Comparison of ENCODE assay signal across 23 cellular contexts in the genomic region with DNA sequence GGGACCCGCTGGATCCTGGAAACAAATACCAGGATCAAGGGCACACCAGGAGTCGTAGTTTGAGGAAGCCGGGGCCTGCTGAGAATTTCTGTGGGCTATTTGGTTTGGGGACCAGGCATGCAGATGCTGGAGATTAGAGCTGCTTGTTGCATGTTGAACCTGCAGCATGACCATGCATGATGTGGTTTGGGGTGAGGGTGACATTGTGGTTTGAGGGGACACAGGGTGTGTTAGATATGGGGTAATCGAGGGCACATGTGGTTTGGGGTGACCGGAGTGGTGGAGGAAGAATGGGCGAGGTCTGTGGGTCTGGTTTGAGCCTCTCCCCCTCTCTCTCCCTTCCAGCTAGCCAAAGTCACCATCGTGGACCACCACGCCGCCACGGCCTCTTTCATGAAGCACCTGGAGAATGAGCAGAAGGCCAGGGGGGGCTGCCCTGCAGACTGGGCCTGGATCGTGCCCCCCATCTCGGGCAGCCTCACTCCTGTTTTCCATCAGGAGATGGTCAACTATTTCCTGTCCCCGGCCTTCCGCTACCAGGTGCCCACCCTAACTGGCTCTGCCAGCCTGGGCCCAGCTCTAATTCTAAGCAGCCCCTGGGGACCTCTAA. TPM values are rescaled to one million over a fixed set of nuclear protein-coding genes. Genes with fewer than 3 reads are reported as not detected.
"Had no signal": no experiment of that assay in that cellular context is flagged by ENCODE, and none has a peak within 500 bp of the region (broad histone marks: within the 10 kb centered on the region; RNA-seq: fewer than 3 reads in every experiment).

No MANE protein-coding gene starts in this region.

- H3K27me3 ChIP-seq: adrenal gland, MG63 had no signal

- H3K4me1 ChIP-seq: adrenal gland had no signal

- ATAC-seq: activated T-cell treated with anti-CD3 and anti-CD28 coated beads, Interleukin-2, amount 50 U/mL, for 4 hours; PC-3 had no signal

- DNase-seq: activated CD4-positive, alpha-beta memory T cell treated with anti-CD3 and anti-CD28 coated beads for 36 hours; activated CD4-positive, alpha-beta T cell treated with anti-CD3 and anti-CD28 coated beads, Interleukin-2, amount 10 ng/mL, durations not matched to agents 7 days and 5 days; activated CD4-positive, CD25-positive, alpha-beta regulatory T cell; activated CD8-positive, alpha-beta memory T cell treated with anti-CD3 and anti-CD28 coated beads for 24 hours; activated gamma-delta T cell; activated naive CD4-positive, alpha-beta T cell treated with anti-CD3 and anti-CD28 coated beads, Interleukin-2, amount 50 U/mL, for 16 hours; activated naive CD8-positive, alpha-beta T cell treated with anti-CD3 and anti-CD28 coated beads, Interleukin-2, amount 10 ng/mL, durations not matched to agents 7 days and 5 days; activated T-cell treated with anti-CD3 and anti-CD28 coated beads, Interleukin-2, amount 50 U/mL, for 4 hours; adrenal gland; anterior cingulate cortex; cerebellar nuclear complex; MG63; NCI-H1105 treated with DMSO at 0.1 percent for 48 hours; NCI-H146; NCI-H187 treated with DMSO at 0.1 percent for 48 hours; NCI-H2081 treated with DMSO at 0.1 percent for 48 hours; NCI-H446; NCI-H524; PC-3; SHP77 treated with DMSO at 0.1 percent for 48 hours; T-helper 2 cell; T1000 had no signal

- H3K4me3 ChIP-seq: adrenal gland, MG63 had no signal

- H3K4me3 Mint-ChIP-seq: activated CD4-positive, alpha-beta memory T cell treated with anti-CD3 and anti-CD28 coated beads for 36 hours; activated CD4-positive, alpha-beta T cell treated with anti-CD3 and anti-CD28 coated beads, Interleukin-2, amount 10 ng/mL, durations not matched to agents 7 days and 5 days; activated naive CD8-positive, alpha-beta T cell treated with anti-CD3 and anti-CD28 coated beads, Interleukin-2, amount 10 ng/mL, durations not matched to agents 7 days and 5 days; activated T-cell treated with anti-CD3 and anti-CD28 coated beads, Interleukin-2, amount 50 U/mL, for 4 hours had no signal

- H3K36me3 Mint-ChIP-seq: activated CD4-positive, alpha-beta memory T cell treated with anti-CD3 and anti-CD28 coated beads for 36 hours; activated naive CD8-positive, alpha-beta T cell treated with anti-CD3 and anti-CD28 coated beads, Interleukin-2, amount 10 ng/mL, durations not matched to agents 7 days and 5 days had no signal

- H3K27me3 Mint-ChIP-seq: activated CD4-positive, alpha-beta memory T cell treated with anti-CD3 and anti-CD28 coated beads for 36 hours; activated CD4-positive, alpha-beta T cell treated with anti-CD3 and anti-CD28 coated beads, Interleukin-2, amount 10 ng/mL, durations not matched to agents 7 days and 5 days; activated naive CD8-positive, alpha-beta T cell treated with anti-CD3 and anti-CD28 coated beads, Interleukin-2, amount 10 ng/mL, durations not matched to agents 7 days and 5 days had no signal

- H3K27ac ChIP-seq: adrenal gland had no signal

- H3K9me3 Mint-ChIP-seq: activated CD4-positive, alpha-beta memory T cell treated with anti-CD3 and anti-CD28 coated beads for 36 hours; activated CD4-positive, alpha-beta T cell treated with anti-CD3 and anti-CD28 coated beads, Interleukin-2, amount 10 ng/mL, durations not matched to agents 7 days and 5 days; activated naive CD8-positive, alpha-beta T cell treated with anti-CD3 and anti-CD28 coated beads, Interleukin-2, amount 10 ng/mL, durations not matched to agents 7 days and 5 days; activated T-cell treated with anti-CD3 and anti-CD28 coated beads, Interleukin-2, amount 50 U/mL, for 4 hours had no signal

- H3K36me3 ChIP-seq: adrenal gland, MG63 had no signal

- H3K27ac Mint-ChIP-seq: activated CD4-positive, alpha-beta memory T cell treated with anti-CD3 and anti-CD28 coated beads for 36 hours; activated CD4-positive, alpha-beta T cell treated with anti-CD3 and anti-CD28 coated beads, Interleukin-2, amount 10 ng/mL, durations not matched to agents 7 days and 5 days; activated naive CD8-positive, alpha-beta T cell treated with anti-CD3 and anti-CD28 coated beads, Interleukin-2, amount 10 ng/mL, durations not matched to agents 7 days and 5 days had no signal

- H3K9me3 ChIP-seq: adrenal gland, MG63 had no signal

RNA-seq across cellular contexts. Expression of gene NOS3, which starts 10.2 kb away (rescaled TPM):
- total RNA-seq: SK-MEL-5 had no signal
